In genomic region chr6:133052465-133052864, GRCh38 we compare ENCODE assay signal across 11 cellular contexts.
"Had no signal": no experiment of that assay in that cellular context is flagged by ENCODE, and none has a peak within 500 bp of the region (broad histone marks: within the 10 kb centered on the region; RNA-seq: fewer than 3 reads in every experiment).

No MANE protein-coding gene starts in this region.

- H3K9me3 ChIP-seq: HAP-1 had no signal

- ATAC-seq: GM23338, HCT116 had no signal

- H3K4me3 ChIP-seq: GM23248, GM23338, HAP-1 had no signal

- DNase-seq: GM23248, GOT3, H7, H9, HCEC 1CT, HFFc6 had no signal

- H3K36me3 ChIP-seq: HAP-1 had no signal

- H2AFZ ChIP-seq: GM23248, GM23338 had no signal

- H3K27ac ChIP-seq: GM23248 had no signal

- H3K9ac ChIP-seq: GM23248 had no signal

- H3K4me2 ChIP-seq: GM23338 had no signal

- FAIRE-seq: H1, H54 had no signal

- H3K4me1 ChIP-seq: HAP-1 had no signal
